Comparison of ENCODE assay signal across 12 cellular contexts in the genomic region with DNA sequence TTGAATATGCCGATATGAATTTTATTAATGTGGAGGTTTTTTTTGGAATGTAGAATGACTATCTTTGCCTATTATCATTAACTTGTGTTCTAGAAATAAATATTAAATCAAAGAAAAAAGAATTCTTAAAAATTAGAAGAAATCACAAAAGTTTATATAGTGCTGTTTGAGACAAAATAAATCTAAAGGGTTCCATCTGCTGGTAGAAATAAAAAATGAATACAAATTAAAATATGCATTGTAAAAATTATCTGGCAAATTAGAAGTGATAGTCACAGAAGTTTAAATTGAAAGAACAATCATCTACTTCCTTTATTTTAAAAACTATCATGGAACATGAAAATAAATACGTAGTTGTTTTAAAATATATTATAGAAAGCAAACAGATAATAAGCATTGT. TPM values are rescaled to one million over a fixed set of nuclear protein-coding genes. Genes with fewer than 3 reads are reported as not detected.
A peak's percentile ranks its signal among the peaks of the same experiment; 100 is the strongest.
DNase-seq lines count a peak whose midpoint lies in the region; ATAC-seq and TF ChIP-seq lines count a peak whose summit lies in the region.
"Had no signal": no experiment of that assay in that cellular context is flagged by ENCODE, and none has a peak within 500 bp of the region (broad histone marks: within the 10 kb centered on the region; RNA-seq: fewer than 3 reads in every experiment).

No MANE protein-coding gene starts in this region.

- no peak for DNase-seq in activated CD8-positive, alpha-beta T cell treated with anti-CD3 and anti-CD28 coated beads for 36 hours
- no peak for DNase-seq in activated CD8-positive, alpha-beta T cell treated with anti-CD3 and anti-CD28 coated beads, Interleukin-2, amount 10 ng/mL, durations not matched to agents 7 days and 5 days
- DNase-seq in RWPE2 (ENCODE audit: low spot score) = no peak
- DNase-seq in fibroblast of pulmonary artery (ENCODE audit: low read depth) = peak; percentile 17
- no peak for DNase-seq in tibial artery
- DNase-seq in HuH-7.5 (ENCODE audit: low spot score) = no peak
- DNase-seq in aorta = no peak
- no peak for DNase-seq in WERI-Rb-1
- DNase-seq: NCI-H1092; SHP77 treated with DMSO at 0.1 percent for 48 hours; stimulated activated CD4-positive, alpha-beta T cell treated with anti-CD3 and anti-CD28 coated beads, Interleukin-12 subunit alpha, Interleukin-12 subunit beta, amount 100 ng/mL, for 4 hours had no signal

- POLR2A ChIA-PET in activated CD8-positive, alpha-beta T cell treated with anti-CD3 and anti-CD28 coated beads for 36 hours (lab: Charles Lee) = no interaction called here
- POLR2A ChIA-PET in activated CD8-positive, alpha-beta T cell treated with anti-CD3 and anti-CD28 coated beads, Interleukin-2, amount 10 ng/mL, durations not matched to agents 7 days and 5 days (lab: Charles Lee) = no interaction called here

- no peak overlapping the region for H3K27ac ChIP-seq in RWPE2 (ENCODE audit: poor library complexity, severe bottlenecking)
- H3K27ac ChIP-seq in tibial artery = no peak overlapping the region
- no peak overlapping the region for H3K27ac ChIP-seq in aorta (ENCODE audit: low read depth in 1 of 2, low read length in 2 of 2)
- no peak overlapping the region for H3K27ac ChIP-seq in WERI-Rb-1
- H3K27ac ChIP-seq: BLaER1 treated with 17β-estradiol and CSF1 and Interleukin-3, amounts not matched to agents 10 nM and 100 nM had no signal

- H3K27me3 Mint-ChIP-seq in activated CD8-positive, alpha-beta T cell treated with anti-CD3 and anti-CD28 coated beads for 36 hours = no peaks in the 10 kb centered on the region
- H3K27me3 Mint-ChIP-seq in activated CD8-positive, alpha-beta T cell treated with anti-CD3 and anti-CD28 coated beads, Interleukin-2, amount 10 ng/mL, durations not matched to agents 7 days and 5 days (ENCODE audit: low read depth) = peaks cover 2% of the 10 kb centered on the region

- peaks cover 11% of the 10 kb centered on the region for H3K4me1 Mint-ChIP-seq in activated CD8-positive, alpha-beta T cell treated with anti-CD3 and anti-CD28 coated beads for 36 hours (ENCODE audit: low read depth)
- peaks cover 13% of the 10 kb centered on the region for H3K4me1 Mint-ChIP-seq in activated CD8-positive, alpha-beta T cell treated with anti-CD3 and anti-CD28 coated beads, Interleukin-2, amount 10 ng/mL, durations not matched to agents 7 days and 5 days (ENCODE audit: low read depth)

- WGBS in aorta, 2 donors = 75 to 82% methylated on average over 2 of the region's 2 CpGs

- no peaks in the 10 kb centered on the region for H3K9me3 ChIP-seq in RWPE2 (ENCODE audit: severe bottlenecking)
- H3K9me3 ChIP-seq in tibial artery = no peaks in the 10 kb centered on the region
- H3K9me3 ChIP-seq in aorta (ENCODE audit: control insufficient read depth, low read length) = no peaks in the 10 kb centered on the region
- no peaks in the 10 kb centered on the region for H3K9me3 ChIP-seq in WERI-Rb-1 (ENCODE audit: severe bottlenecking)
- H3K9me3 ChIP-seq: BLaER1 treated with 17β-estradiol and CSF1 and Interleukin-3, amounts not matched to agents 10 nM and 100 nM had no signal

- intact Hi-C loops in activated CD8-positive, alpha-beta T cell treated with anti-CD3 and anti-CD28 coated beads for 36 hours (cut with micrococcal nuclease) = loop anchor here (1.0 kb wide), 1 partner anchor 78 kb away; no protein-coding TSS in a partner anchor
- intact Hi-C loops in tibial artery (cut with DNase I; ENCODE audit: low total_unique reads) = no loop called here
- intact Hi-C loops in aorta (cut with DNase I) = no loop called here

- H3K27ac Mint-ChIP-seq in activated CD8-positive, alpha-beta T cell treated with anti-CD3 and anti-CD28 coated beads for 36 hours = no peak overlapping the region
- H3K27ac Mint-ChIP-seq in activated CD8-positive, alpha-beta T cell treated with anti-CD3 and anti-CD28 coated beads, Interleukin-2, amount 10 ng/mL, durations not matched to agents 7 days and 5 days = no peak overlapping the region

- H3K36me3 Mint-ChIP-seq in activated CD8-positive, alpha-beta T cell treated with anti-CD3 and anti-CD28 coated beads for 36 hours (ENCODE audit: low read depth) = no peaks in the 10 kb centered on the region
- no peaks in the 10 kb centered on the region for H3K36me3 Mint-ChIP-seq in activated CD8-positive, alpha-beta T cell treated with anti-CD3 and anti-CD28 coated beads, Interleukin-2, amount 10 ng/mL, durations not matched to agents 7 days and 5 days (ENCODE audit: low read depth)

- no peak for ATAC-seq in activated CD8-positive, alpha-beta T cell treated with anti-CD3 and anti-CD28 coated beads for 36 hours
- ATAC-seq in activated CD8-positive, alpha-beta T cell treated with anti-CD3 and anti-CD28 coated beads, Interleukin-2, amount 10 ng/mL, durations not matched to agents 7 days and 5 days = no peak
- 0 out of 3 replicates have a peak, but pooled peaks have one; percentile 17 for ATAC-seq in RWPE2 (ENCODE audit: low read depth)
- ATAC-seq in aorta (ENCODE audit: low FRiP score) = no peak

- H3K4me3 ChIP-seq in RWPE2 (ENCODE audit: severe bottlenecking) = no peak overlapping the region
- H3K4me3 ChIP-seq in fibroblast of pulmonary artery (replicated peaks; ENCODE audit: low read depth, low read length) = no peak overlapping the region
- H3K4me3 ChIP-seq in tibial artery = no peak overlapping the region
- no peak overlapping the region for H3K4me3 ChIP-seq in aorta (ENCODE audit: low read length in 2 of 2)
- no peak overlapping the region for H3K4me3 ChIP-seq in WERI-Rb-1 (ENCODE audit: low read depth, low read length)
- H3K4me3 ChIP-seq: BLaER1 treated with 17β-estradiol and CSF1 and Interleukin-3, amounts not matched to agents 10 nM and 100 nM had no signal

- no peaks in the 10 kb centered on the region for H3K36me3 ChIP-seq in RWPE2 (ENCODE audit: low read depth)
- no peaks in the 10 kb centered on the region for H3K36me3 ChIP-seq in tibial artery
- no peaks in the 10 kb centered on the region for H3K36me3 ChIP-seq in aorta (ENCODE audit: control insufficient read depth in 1 of 2, insufficient read depth in 2 of 2, low read length in 1 of 2)
- no peaks in the 10 kb centered on the region for H3K36me3 ChIP-seq in WERI-Rb-1
- H3K36me3 ChIP-seq: BLaER1 treated with 17β-estradiol and CSF1 and Interleukin-3, amounts not matched to agents 10 nM and 100 nM had no signal

- H3K27me3 ChIP-seq in RWPE2 (ENCODE audit: insufficient read depth, poor library complexity, severe bottlenecking) (no peaks in the 10 kb centered on the region), tibial artery (no peaks in the 10 kb centered on the region), aorta (ENCODE audit: control insufficient read depth in 1 of 2, insufficient read depth in 2 of 2, low read length in 1 of 2) (no peaks in the 10 kb centered on the region), WERI-Rb-1 (ENCODE audit: insufficient read depth, low read depth, severe bottlenecking) (no peaks in the 10 kb centered on the region)
- H3K27me3 ChIP-seq: BLaER1 treated with 17β-estradiol and CSF1 and Interleukin-3, amounts not matched to agents 10 nM and 100 nM had no signal

- TF ChIP-seq CTCF in activated CD8-positive, alpha-beta T cell treated with anti-CD3 and anti-CD28 coated beads for 36 hours (IDR thresholded peaks at IDR 0.05) = peak; percentile 20
- TF ChIP-seq CTCF in RWPE2 (IDR thresholded peaks at IDR 0.05; ENCODE audit: poor library complexity, severe bottlenecking) (peak; percentile 53), fibroblast of pulmonary artery (IDR thresholded peaks at IDR 0.05; ENCODE audit: low read length, missing control alignments) (peak; percentile 13), tibial artery (IDR thresholded peaks at IDR 0.05) (peak; percentile 27 to 35), WERI-Rb-1 (IDR thresholded peaks at IDR 0.05; ENCODE audit: low read depth, low read length) (no peak)

- H3K4me3 Mint-ChIP-seq in activated CD8-positive, alpha-beta T cell treated with anti-CD3 and anti-CD28 coated beads for 36 hours = no peak overlapping the region
- no peak overlapping the region for H3K4me3 Mint-ChIP-seq in activated CD8-positive, alpha-beta T cell treated with anti-CD3 and anti-CD28 coated beads, Interleukin-2, amount 10 ng/mL, durations not matched to agents 7 days and 5 days

- CTCF ChIA-PET in activated CD8-positive, alpha-beta T cell treated with anti-CD3 and anti-CD28 coated beads for 36 hours (lab: Charles Lee) = interaction anchor here (2.6 to 7.1 kb wide), 2 partner anchors 76 to 343 kb away, joined by 8 to 79 read pairs; no protein-coding TSS in a partner anchor
- CTCF ChIA-PET in activated CD8-positive, alpha-beta T cell treated with anti-CD3 and anti-CD28 coated beads, Interleukin-2, amount 10 ng/mL, durations not matched to agents 7 days and 5 days (lab: Charles Lee) = interaction anchor here (1.0 to 7.5 kb wide), 4 partner anchors 69 to 132 kb away, joined by 3 to 79 read pairs (median 4); no protein-coding TSS in a partner anchor

- H3K4me1 ChIP-seq in RWPE2 (ENCODE audit: insufficient read depth, poor library complexity, severe bottlenecking) (no peaks in the 10 kb centered on the region), tibial artery (no peaks in the 10 kb centered on the region), aorta (ENCODE audit: control insufficient read depth in 1 of 2, insufficient read depth in 2 of 2, low read length in 2 of 2) (no peaks in the 10 kb centered on the region)
- H3K4me1 ChIP-seq: BLaER1 treated with 17β-estradiol and CSF1 and Interleukin-3, amounts not matched to agents 10 nM and 100 nM had no signal

- H3K9me3 Mint-ChIP-seq in activated CD8-positive, alpha-beta T cell treated with anti-CD3 and anti-CD28 coated beads for 36 hours = no peaks in the 10 kb centered on the region
- H3K9me3 Mint-ChIP-seq in activated CD8-positive, alpha-beta T cell treated with anti-CD3 and anti-CD28 coated beads, Interleukin-2, amount 10 ng/mL, durations not matched to agents 7 days and 5 days (ENCODE audit: insufficient read depth) = no peaks in the 10 kb centered on the region

RNA-seq across cellular contexts. Expression of gene ZBTB20, which starts 22.7 kb away (rescaled TPM):
- total RNA-seq in activated CD8-positive, alpha-beta T cell treated with anti-CD3 and anti-CD28 coated beads for 36 hours = 1 to 10 TPM; 5.1 to 5.3 TPM
- 1 to 10 TPM; 8.1 TPM for total RNA-seq in activated CD8-positive, alpha-beta T cell treated with anti-CD3 and anti-CD28 coated beads, Interleukin-2, amount 10 ng/mL, durations not matched to agents 7 days and 5 days
- 100 to 1,000 TPM in 1 of 2 donors, 10 to 100 TPM in 1; 99.6 to 128 TPM for total RNA-seq in aorta
- polyA plus RNA-seq in aorta = 1 to 10 TPM in 1 of 2 donors, under 1 TPM in 1; 0.69 to 3.8 TPM

Comparison
In these comparisons a context has a peak if more than half of its experiments do, and no peak if none do; other contexts are left out.
1. RNA of gene ZBTB20, which starts 22.7 kb away (total RNA-seq): 99.6 to 128 TPM in aorta; 8.1 TPM in activated CD8-positive, alpha-beta T cell treated with anti-CD3 and anti-CD28 coated beads, Interleukin-2, amount 10 ng/mL, durations not matched to agents 7 days and 5 days and 5.1 to 5.3 TPM in activated CD8-positive, alpha-beta T cell treated with anti-CD3 and anti-CD28 coated beads for 36 hours; every median in the first group is over 10 times any median in the second.